19 cellular contexts compared by ENCODE assay signal in the genomic region with DNA sequence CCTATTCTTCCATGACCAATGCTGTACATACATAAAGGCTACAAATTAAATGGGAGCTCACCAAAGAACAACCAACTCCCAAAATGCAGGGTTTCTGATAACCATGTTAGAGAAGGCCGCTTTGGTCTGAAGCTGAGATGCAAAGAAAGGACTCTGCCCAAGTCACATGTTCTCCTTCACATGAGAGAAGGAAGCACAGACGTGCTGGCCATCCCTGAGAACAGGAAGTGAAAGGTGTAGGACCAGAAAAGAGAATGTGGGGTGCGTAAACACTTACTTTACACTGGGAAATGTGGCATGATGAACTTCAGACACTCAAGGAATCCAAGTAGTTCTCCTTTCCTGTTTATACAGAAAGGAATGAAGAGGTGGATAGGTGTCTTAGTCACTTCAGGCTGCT. TPM values are rescaled to one million over a fixed set of nuclear protein-coding genes. Genes with fewer than 3 reads are reported as not detected.
DNase-seq lines count a peak whose midpoint lies in the region; ATAC-seq, FAIRE-seq and TF ChIP-seq lines count a peak whose summit lies in the region.
"Had no signal": no experiment of that assay in that cellular context is flagged by ENCODE, and none has a peak within 500 bp of the region (broad histone marks: within the 10 kb centered on the region; RNA-seq: fewer than 3 reads in every experiment).

No MANE protein-coding gene starts in this region.

- H3K27ac ChIP-seq in K562 (ENCODE audit: extremely low read depth, low read depth, low read length) (no peak overlapping the region), mammary epithelial cell (ENCODE audit: insufficient read depth, low read depth, low read length) (no peak overlapping the region)
- H3K27ac ChIP-seq: thoracic aorta had no signal

- H3K79me2 ChIP-seq in K562 (ENCODE audit: control insufficient read depth, insufficient read depth, low read length), result no peaks in the 10 kb centered on the region
- H3K79me2 ChIP-seq in mammary epithelial cell (ENCODE audit: insufficient read depth, low read length), result no peaks in the 10 kb centered on the region

- POLR2A ChIA-PET in K562 (lab: Yijun Ruan, JAX), result interaction anchor here (1.4 kb wide), 1 partner anchor 9 kb away, joined by 3 read pairs; no protein-coding TSS in a partner anchor

- in situ Hi-C loops in K562 (cut with MboI), result no loop called here
- in situ Hi-C loops in mammary epithelial cell (cut with MboI; ENCODE audit: low sequenced_read_pairs in 2 of 2), result loop anchor here in 1 of 2 donors (25.0 kb wide), 1 partner anchor 530 kb away; no protein-coding TSS in a partner anchor

- ATAC-seq in GM18502 (IDR thresholded peaks at IDR 0.05; ENCODE audit: poor library complexity, unreplicated experiment), result peak; percentile 56
- ATAC-seq in GM21381 (IDR thresholded peaks at IDR 0.05; ENCODE audit: unreplicated experiment), result peak; percentile 46
- ATAC-seq in HG03520 (IDR thresholded peaks at IDR 0.05; ENCODE audit: unreplicated experiment), result peak; percentile 60
- ATAC-seq in K562, result no peak

- H3K9me3 ChIP-seq in K562 (replicated peaks; ENCODE audit: control insufficient read depth, insufficient read depth, low read depth, low read length) (no peaks in the 10 kb centered on the region; the same call in 1 of the 2 replicates), mammary epithelial cell (replicated peaks; ENCODE audit: insufficient read depth, low read length) (no peaks in the 10 kb centered on the region)
- H3K9me3 ChIP-seq: SK-N-SH had no signal

- CTCF ChIA-PET in K562 (lab: Yijun Ruan, JAX; ENCODE audit: low intra/inter-chr PET ratio) (no interaction called here), mammary epithelial cell (lab: Charles Lee; ENCODE audit: low non-redundant PET) (no interaction called here)

- H3K9ac ChIP-seq in K562 (ENCODE audit: insufficient read depth in 1 of 2, low read depth in 2 of 2, low read length in 2 of 2) (no peak overlapping the region), mammary epithelial cell (ENCODE audit: insufficient read depth, low read length) (no peak overlapping the region)
- H3K9ac ChIP-seq: SK-N-SH had no signal

- no peak for TF ChIP-seq RAD21 in K562 (CRISPR knock-in tag; conservative IDR thresholded peaks at IDR 0.05 in 1 of 2, IDR thresholded peaks at IDR 0.05 in 1 of 2)

- no TSS peak for BruUV-seq in K562 (replicated peaks; lab: Mats Ljungman, UMichigan)
- no TSS peak for BruUV-seq in mammary epithelial cell (replicated peaks; lab: Mats Ljungman, UMichigan)

- TF ChIP-seq EP300 in K562 (IDR thresholded peaks at IDR 0.05; ENCODE audit: low read length), result no peak

- WGBS in K562 (ENCODE audit: insufficient coverage, low coverage, missing lambda C conversion rate), result 13% methylated on average over 3 of the region's 3 CpGs
- 89% methylated on average over 3 of the region's 3 CpGs for WGBS in mammary epithelial cell (ENCODE audit: low coverage, missing lambda C conversion rate)

- H3K27me3 ChIP-seq in K562 (ENCODE audit: control insufficient read depth in 2 of 2, insufficient read depth in 2 of 2, low read length in 2 of 2) (no peaks in the 10 kb centered on the region), mammary epithelial cell (ENCODE audit: insufficient read depth, low read length) (no peaks in the 10 kb centered on the region)

- intact Hi-C loops in K562 (cut with micrococcal nuclease), result no loop called here
- intact Hi-C loops in mammary epithelial cell (cut with micrococcal nuclease), result loop anchor here (10.0 kb wide), 3 partner anchors 217 to 627 kb away; no protein-coding TSS in a partner anchor

- no peak for FAIRE-seq in K562 (lab: Jason Lieb, UNC)
- FAIRE-seq: islet of Langerhans had no signal

- no peaks in the 10 kb centered on the region for H3K9me1 ChIP-seq in K562 (ENCODE audit: control insufficient read depth, insufficient read depth, low read length)

- H3K4me2 ChIP-seq in K562 (ENCODE audit: insufficient read depth, low read length), result no peak overlapping the region
- no peak overlapping the region for H3K4me2 ChIP-seq in mammary epithelial cell (ENCODE audit: insufficient read depth, low read depth, low read length)
- H3K4me2 ChIP-seq: SK-N-SH had no signal

- H4K20me1 ChIP-seq in K562 (replicated peaks; ENCODE audit: control insufficient read depth, insufficient read depth, low read length) (no peaks in the 10 kb centered on the region), mammary epithelial cell (ENCODE audit: insufficient read depth, low read length) (no peaks in the 10 kb centered on the region)

- DNase-seq in K562 (ENCODE audit: extremely low read depth in 1 of 4, low spot score in 3 of 4) (no peak), DMS53 (lab: John Stamatoyannopoulos, UW) (no peak), NCI-H1436 (lab: John Stamatoyannopoulos, UW) (no peak), mammary epithelial cell (no peak), 8988T (no peak)
- DNase-seq: activated CD4-positive, alpha-beta T cell treated with anti-CD3 and anti-CD28 coated beads, Interleukin-2, amount 50 U/mL, for 1 hour; activated naive CD4-positive, alpha-beta T cell treated with Interleukin-2 at 50 U/mL for 16 hours; aorta; COR-L47; effector memory CD4-positive, alpha-beta T cell; NCI-H2029; NCI-H446 treated with DMSO at 0.1 percent for 48 hours; OCI-M1; SK-N-SH had no signal

- no peak for TF ChIP-seq CTCF in K562 (IDR thresholded peaks at IDR 0.05 in 2 of 3, conservative IDR thresholded peaks at IDR 0.05 in 1 of 3; ENCODE audit: insufficient read depth in 2 of 3, low read depth in 1 of 3, low read length in 3 of 3)
- TF ChIP-seq CTCF in mammary epithelial cell (conservative IDR thresholded peaks at IDR 0.05 in 1 of 2, IDR thresholded peaks at IDR 0.05 in 1 of 2; ENCODE audit: extremely low read depth in 1 of 2, insufficient read depth in 1 of 2, low read depth in 1 of 2, low read length in 2 of 2), result no peak

- TF ChIP-seq POLR2A in K562 (conservative IDR thresholded peaks at IDR 0.05), result no peak

- no peaks in the 10 kb centered on the region for H3K36me3 ChIP-seq in K562 (ENCODE audit: control insufficient read depth, insufficient read depth, low read length)
- no peaks in the 10 kb centered on the region for H3K36me3 ChIP-seq in mammary epithelial cell (ENCODE audit: insufficient read depth, low read length)
- H3K36me3 ChIP-seq: thoracic aorta had no signal

- H3K4me1 ChIP-seq in K562 (replicated peaks in 1 of 2; ENCODE audit: control insufficient read depth in 2 of 2, insufficient read depth in 2 of 2, low read length in 2 of 2) (peaks cover 0 to 11% of the 10 kb centered on the region in 2 experiments; a peak in 2 of 5 replicates), mammary epithelial cell (ENCODE audit: insufficient read depth, low read length) (peaks cover 3% of the 10 kb centered on the region)

- H3K4me3 ChIP-seq in K562 (no peak overlapping the region), mammary epithelial cell (replicated peaks in 1 of 3; ENCODE audit: insufficient read depth in 1 of 3, low read depth in 2 of 3, low read length in 3 of 3) (no peak overlapping the region)
- H3K4me3 ChIP-seq: thoracic aorta had no signal

- H2AFZ ChIP-seq in K562 (ENCODE audit: low read depth, low read length) (peak overlapping the region; percentile 27; the same call in 1 of the 2 replicates), mammary epithelial cell (ENCODE audit: low read depth, low read length) (no peak overlapping the region)

- dilution Hi-C loops in mammary epithelial cell (cut with HindIII; ENCODE audit: low sequenced_read_pairs), result no loop called here

TF ChIP-seq in K562, 482 proteins besides CTCF, POLR2A, EP300 and RAD21 (continues in another document):
- TF ChIP-seq LARP7 (IDR thresholded peaks at IDR 0.05), result no peak
- TF ChIP-seq ZNF766 (CRISPR knock-in tag; conservative IDR thresholded peaks at IDR 0.05), result no peak

RNA-seq across cellular contexts. Expression of a gene that starts 31.7 kb away (rescaled TPM):
- total RNA-seq in K562 (2011; cell fraction: chromatin; rRNA removed; ENCODE audit: low replicate concordance), result 14.9 and 32.5 TPM in 2 replicates
- 8.2 and 11.6 TPM in 2 replicates for total RNA-seq in K562 (2011; cell fraction: nucleolus; rRNA removed)
- total RNA-seq in K562 (2011; cell fraction: nucleoplasm; rRNA removed), result 17.5 and 30.8 TPM in 2 replicates
- 15.9 and 18.8 TPM in 2 replicates for total RNA-seq in K562 (2014; rRNA removed)
- 28.7 and 32.5 TPM in 2 replicates for total RNA-seq in K562 (2014; rRNA removed; fragmentation: Illumina TruSeq; extraction: Trizol)
- total RNA-seq in K562 (2015; rRNA removed; fragmentation: Illumina TruSeq; extraction: Trizol), result 27.3 and 27.7 TPM in 2 replicates
- 20.5 and 21.2 TPM in 2 replicates for total RNA-seq in K562 (2021)
- 42.9 and 43.1 TPM in 2 replicates for polyA plus RNA-seq in K562 (2011; rRNA removed)
- polyA plus RNA-seq in K562 (2011; cell fraction: cytosol; rRNA removed), result 17.2 and 32.7 TPM in 2 replicates
- polyA plus RNA-seq in K562 (2011; cell fraction: nucleus; rRNA removed), result 27.0 and 37.4 TPM in 2 replicates
- 13.6 and 22.2 TPM in 2 replicates for polyA plus RNA-seq in K562 (2012)
- polyA plus RNA-seq in K562 (2014; fragmentation: Illumina TruSeq; extraction: Trizol), result 28.4 and 35.2 TPM in 2 replicates
- 10 to 100 TPM; 62.6 to 76.5 TPM for polyA plus RNA-seq in K562 (2014; fragmentation: Nextera tagmentation; extraction: Ambion mirVana)
- polyA plus RNA-seq in K562 (2014; rRNA removed), result 18.6 and 24.1 TPM in 2 replicates
- polyA minus RNA-seq in K562 (2011; rRNA and poly(A)+ RNA removed), result 39.7 and 45.5 TPM in 2 replicates
- polyA minus RNA-seq in K562 (2011; cell fraction: cytosol; rRNA and poly(A)+ RNA removed), result 15.5 and 15.6 TPM in 2 replicates
- 7.5 and 16.2 TPM in 2 replicates for polyA minus RNA-seq in K562 (2011; cell fraction: nucleus; rRNA and poly(A)+ RNA removed)
- total RNA-seq in mammary epithelial cell, result 10 to 100 TPM in 1 of 2 donors, 1 to 10 TPM in 1; 8.6 to 13.5 TPM
- polyA plus RNA-seq in mammary epithelial cell, result 9.7 TPM
- 8.5 TPM for polyA minus RNA-seq in mammary epithelial cell
